In the genomic region with DNA sequence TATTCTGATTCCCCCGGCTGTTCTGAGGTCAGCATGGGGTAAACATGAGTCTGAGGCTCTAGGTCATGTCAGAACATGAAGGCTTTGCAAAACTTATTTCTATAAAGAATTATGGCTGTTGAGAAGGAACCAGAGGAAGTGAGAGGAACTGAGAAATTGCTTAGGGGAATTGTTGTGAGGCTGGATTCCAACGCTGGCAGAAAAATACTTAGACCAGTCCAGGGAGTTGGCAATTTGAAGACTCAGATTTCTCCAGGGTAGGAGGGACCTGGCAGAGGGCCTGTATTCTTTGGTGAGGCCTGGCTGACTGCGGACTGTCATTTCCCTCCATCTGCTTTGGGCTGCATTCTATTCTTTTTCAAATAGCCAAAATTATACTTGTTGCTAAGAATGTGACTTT, we compare ENCODE assay signal across 1 cellular context.
TF ChIP-seq lines count a peak whose summit lies in the region.

No MANE protein-coding gene starts in this region.

TF ChIP-seq in SK-N-SH treated with all-trans-retinoic acid at 6 μM for 48 hours, 23 proteins besides CTCF, POLR2A, EP300 and RAD21:
- TF ChIP-seq, protein P1, sequence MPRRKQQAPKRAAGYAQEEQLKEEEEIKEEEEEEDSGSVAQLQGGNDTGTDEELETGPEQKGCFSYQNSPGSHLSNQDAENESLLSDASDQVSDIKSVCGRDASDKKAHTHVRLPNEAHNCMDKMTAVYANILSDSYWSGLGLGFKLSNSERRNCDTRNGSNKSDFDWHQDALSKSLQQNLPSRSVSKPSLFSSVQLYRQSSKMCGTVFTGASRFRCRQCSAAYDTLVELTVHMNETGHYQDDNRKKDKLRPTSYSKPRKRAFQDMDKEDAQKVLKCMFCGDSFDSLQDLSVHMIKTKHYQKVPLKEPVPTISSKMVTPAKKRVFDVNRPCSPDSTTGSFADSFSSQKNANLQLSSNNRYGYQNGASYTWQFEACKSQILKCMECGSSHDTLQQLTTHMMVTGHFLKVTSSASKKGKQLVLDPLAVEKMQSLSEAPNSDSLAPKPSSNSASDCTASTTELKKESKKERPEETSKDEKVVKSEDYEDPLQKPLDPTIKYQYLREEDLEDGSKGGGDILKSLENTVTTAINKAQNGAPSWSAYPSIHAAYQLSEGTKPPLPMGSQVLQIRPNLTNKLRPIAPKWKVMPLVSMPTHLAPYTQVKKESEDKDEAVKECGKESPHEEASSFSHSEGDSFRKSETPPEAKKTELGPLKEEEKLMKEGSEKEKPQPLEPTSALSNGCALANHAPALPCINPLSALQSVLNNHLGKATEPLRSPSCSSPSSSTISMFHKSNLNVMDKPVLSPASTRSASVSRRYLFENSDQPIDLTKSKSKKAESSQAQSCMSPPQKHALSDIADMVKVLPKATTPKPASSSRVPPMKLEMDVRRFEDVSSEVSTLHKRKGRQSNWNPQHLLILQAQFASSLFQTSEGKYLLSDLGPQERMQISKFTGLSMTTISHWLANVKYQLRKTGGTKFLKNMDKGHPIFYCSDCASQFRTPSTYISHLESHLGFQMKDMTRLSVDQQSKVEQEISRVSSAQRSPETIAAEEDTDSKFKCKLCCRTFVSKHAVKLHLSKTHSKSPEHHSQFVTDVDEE (CRISPR knock-in tag; IDR thresholded peaks at IDR 0.05) = no peak
- TF ChIP-seq ISL1 (CRISPR knock-in tag; IDR thresholded peaks at IDR 0.05) = no peak
- no peak for TF ChIP-seq OSR1 (CRISPR knock-in tag; IDR thresholded peaks at IDR 0.05)
- no peak for TF ChIP-seq CSDC2 (CRISPR knock-in tag; IDR thresholded peaks at IDR 0.05)
